In the genomic region with DNA sequence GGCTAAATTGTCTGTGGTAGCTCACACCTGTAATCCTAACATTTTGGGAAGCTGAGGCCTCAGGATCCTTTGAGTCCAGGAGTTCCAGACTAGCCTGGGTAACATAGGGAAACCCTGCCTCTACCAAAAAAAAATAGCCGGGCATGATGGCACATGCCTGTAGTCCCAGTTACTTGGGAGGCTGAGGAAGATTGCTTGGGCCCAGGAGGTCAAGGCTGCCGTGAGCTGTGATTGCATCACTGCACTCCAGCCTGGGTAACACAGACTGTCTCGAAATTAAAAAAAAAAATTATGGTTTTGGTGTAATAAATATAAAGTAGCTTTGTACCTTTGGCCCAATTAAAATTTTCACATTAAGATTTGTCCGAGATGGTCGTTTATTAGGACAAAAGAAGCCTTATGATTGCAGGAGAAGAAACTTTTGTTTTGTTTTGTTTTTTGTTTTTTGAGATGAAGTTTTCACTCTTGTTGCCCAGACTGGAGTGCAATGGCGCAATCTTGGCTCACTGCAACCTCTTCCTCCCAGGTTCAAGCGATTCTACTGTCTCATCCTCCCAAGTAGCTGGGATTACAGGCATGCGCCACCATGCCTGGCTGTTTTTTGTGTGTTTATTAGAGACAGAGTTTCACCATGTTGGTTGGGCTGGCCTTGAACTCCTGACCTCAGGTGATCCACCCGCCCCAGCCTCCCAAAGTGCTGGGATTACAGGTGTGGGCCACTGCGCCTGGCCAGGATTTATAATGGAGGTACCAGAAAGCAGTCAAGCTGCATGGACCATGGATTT, we compare ENCODE assay signal across 1 cellular context.
TF ChIP-seq lines count a peak whose summit lies in the region.

No MANE protein-coding gene starts in this region.

TF ChIP-seq in HepG2, 621 proteins besides CTCF, POLR2A, EP300 and RAD21 (continued from another document):
- no peak for TF ChIP-seq TFDP1 (CRISPR knock-in tag; IDR thresholded peaks at IDR 0.05; ENCODE audit: borderline replicate concordance)
- TF ChIP-seq ZNF747 (CRISPR knock-in tag; IDR thresholded peaks at IDR 0.05; ENCODE audit: borderline replicate concordance), result no peak
- TF ChIP-seq ZNF564 (CRISPR knock-in tag; IDR thresholded peaks at IDR 0.05), result no peak
- TF ChIP-seq, protein P1, sequence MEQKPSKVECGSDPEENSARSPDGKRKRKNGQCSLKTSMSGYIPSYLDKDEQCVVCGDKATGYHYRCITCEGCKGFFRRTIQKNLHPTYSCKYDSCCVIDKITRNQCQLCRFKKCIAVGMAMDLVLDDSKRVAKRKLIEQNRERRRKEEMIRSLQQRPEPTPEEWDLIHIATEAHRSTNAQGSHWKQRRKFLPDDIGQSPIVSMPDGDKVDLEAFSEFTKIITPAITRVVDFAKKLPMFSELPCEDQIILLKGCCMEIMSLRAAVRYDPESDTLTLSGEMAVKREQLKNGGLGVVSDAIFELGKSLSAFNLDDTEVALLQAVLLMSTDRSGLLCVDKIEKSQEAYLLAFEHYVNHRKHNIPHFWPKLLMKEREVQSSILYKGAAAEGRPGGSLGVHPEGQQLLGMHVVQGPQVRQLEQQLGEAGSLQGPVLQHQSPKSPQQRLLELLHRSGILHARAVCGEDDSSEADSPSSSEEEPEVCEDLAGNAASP (CRISPR knock-in tag; IDR thresholded peaks at IDR 0.05; ENCODE audit: borderline replicate concordance), result no peak
- TF ChIP-seq, protein P2, sequence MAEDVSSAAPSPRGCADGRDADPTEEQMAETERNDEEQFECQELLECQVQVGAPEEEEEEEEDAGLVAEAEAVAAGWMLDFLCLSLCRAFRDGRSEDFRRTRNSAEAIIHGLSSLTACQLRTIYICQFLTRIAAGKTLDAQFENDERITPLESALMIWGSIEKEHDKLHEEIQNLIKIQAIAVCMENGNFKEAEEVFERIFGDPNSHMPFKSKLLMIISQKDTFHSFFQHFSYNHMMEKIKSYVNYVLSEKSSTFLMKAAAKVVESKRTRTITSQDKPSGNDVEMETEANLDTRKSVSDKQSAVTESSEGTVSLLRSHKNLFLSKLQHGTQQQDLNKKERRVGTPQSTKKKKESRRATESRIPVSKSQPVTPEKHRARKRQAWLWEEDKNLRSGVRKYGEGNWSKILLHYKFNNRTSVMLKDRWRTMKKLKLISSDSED (CRISPR knock-in tag; IDR thresholded peaks at IDR 0.05), result no peak
- TF ChIP-seq ZNF3 (CRISPR knock-in tag; IDR thresholded peaks at IDR 0.05), result no peak
- TF ChIP-seq, protein P3, sequence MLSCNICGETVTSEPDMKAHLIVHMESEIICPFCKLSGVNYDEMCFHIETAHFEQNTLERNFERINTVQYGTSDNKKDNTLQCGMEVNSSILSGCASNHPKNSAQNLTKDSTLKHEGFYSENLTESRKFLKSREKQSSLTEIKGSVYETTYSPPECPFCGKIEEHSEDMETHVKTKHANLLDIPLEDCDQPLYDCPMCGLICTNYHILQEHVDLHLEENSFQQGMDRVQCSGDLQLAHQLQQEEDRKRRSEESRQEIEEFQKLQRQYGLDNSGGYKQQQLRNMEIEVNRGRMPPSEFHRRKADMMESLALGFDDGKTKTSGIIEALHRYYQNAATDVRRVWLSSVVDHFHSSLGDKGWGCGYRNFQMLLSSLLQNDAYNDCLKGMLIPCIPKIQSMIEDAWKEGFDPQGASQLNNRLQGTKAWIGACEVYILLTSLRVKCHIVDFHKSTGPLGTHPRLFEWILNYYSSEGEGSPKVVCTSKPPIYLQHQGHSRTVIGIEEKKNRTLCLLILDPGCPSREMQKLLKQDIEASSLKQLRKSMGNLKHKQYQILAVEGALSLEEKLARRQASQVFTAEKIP (CRISPR knock-in tag; IDR thresholded peaks at IDR 0.05; ENCODE audit: borderline replicate concordance), result no peak
- TF ChIP-seq ARHGAP35 (CRISPR knock-in tag; IDR thresholded peaks at IDR 0.05; ENCODE audit: borderline replicate concordance), result no peak
- TF ChIP-seq NCOA2 (CRISPR knock-in tag; IDR thresholded peaks at IDR 0.05), result no peak
- TF ChIP-seq, protein P4, sequence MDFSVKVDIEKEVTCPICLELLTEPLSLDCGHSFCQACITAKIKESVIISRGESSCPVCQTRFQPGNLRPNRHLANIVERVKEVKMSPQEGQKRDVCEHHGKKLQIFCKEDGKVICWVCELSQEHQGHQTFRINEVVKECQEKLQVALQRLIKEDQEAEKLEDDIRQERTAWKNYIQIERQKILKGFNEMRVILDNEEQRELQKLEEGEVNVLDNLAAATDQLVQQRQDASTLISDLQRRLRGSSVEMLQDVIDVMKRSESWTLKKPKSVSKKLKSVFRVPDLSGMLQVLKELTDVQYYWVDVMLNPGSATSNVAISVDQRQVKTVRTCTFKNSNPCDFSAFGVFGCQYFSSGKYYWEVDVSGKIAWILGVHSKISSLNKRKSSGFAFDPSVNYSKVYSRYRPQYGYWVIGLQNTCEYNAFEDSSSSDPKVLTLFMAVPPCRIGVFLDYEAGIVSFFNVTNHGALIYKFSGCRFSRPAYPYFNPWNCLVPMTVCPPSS (IDR thresholded peaks at IDR 0.05), result no peak
- no peak for TF ChIP-seq ZNF563 (CRISPR knock-in tag; IDR thresholded peaks at IDR 0.05)
- no peak for TF ChIP-seq ZBTB3 (CRISPR knock-in tag; IDR thresholded peaks at IDR 0.05; ENCODE audit: borderline replicate concordance, low read depth)
- TF ChIP-seq HNF4G (IDR thresholded peaks at IDR 0.05; ENCODE audit: borderline replicate concordance, low read depth, low read length), result no peak
- TF ChIP-seq HNF4G (CRISPR knock-in tag; IDR thresholded peaks at IDR 0.05; ENCODE audit: borderline replicate concordance, low read depth), result no peak
- TF ChIP-seq, protein P5, sequence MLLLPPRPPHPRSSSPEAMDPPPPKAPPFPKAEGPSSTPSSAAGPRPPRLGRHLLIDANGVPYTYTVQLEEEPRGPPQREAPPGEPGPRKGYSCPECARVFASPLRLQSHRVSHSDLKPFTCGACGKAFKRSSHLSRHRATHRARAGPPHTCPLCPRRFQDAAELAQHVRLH (CRISPR knock-in tag; IDR thresholded peaks at IDR 0.05; ENCODE audit: borderline replicate concordance, low read depth), result peak; percentile 13; the same call in 1 of the 2 replicates
- no peak for TF ChIP-seq ZNF12 (CRISPR knock-in tag; IDR thresholded peaks at IDR 0.05)
- no peak for TF ChIP-seq RFXANK (CRISPR knock-in tag; IDR thresholded peaks at IDR 0.05)
- TF ChIP-seq, protein P6, sequence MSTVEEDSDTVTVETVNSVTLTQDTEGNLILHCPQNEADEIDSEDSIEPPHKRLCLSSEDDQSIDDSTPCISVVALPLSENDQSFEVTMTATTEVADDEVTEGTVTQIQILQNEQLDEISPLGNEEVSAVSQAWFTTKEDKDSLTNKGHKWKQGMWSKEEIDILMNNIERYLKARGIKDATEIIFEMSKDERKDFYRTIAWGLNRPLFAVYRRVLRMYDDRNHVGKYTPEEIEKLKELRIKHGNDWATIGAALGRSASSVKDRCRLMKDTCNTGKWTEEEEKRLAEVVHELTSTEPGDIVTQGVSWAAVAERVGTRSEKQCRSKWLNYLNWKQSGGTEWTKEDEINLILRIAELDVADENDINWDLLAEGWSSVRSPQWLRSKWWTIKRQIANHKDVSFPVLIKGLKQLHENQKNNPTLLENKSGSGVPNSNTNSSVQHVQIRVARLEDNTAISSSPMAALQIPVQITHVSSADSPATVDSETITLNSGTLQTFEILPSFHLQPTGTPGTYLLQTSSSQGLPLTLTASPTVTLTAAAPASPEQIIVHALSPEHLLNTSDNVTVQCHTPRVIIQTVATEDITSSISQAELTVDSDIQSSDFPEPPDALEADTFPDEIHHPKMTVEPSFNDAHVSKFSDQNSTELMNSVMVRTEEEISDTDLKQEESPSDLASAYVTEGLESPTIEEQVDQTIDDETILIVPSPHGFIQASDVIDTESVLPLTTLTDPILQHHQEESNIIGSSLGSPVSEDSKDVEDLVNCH (CRISPR knock-in tag; IDR thresholded peaks at IDR 0.05), result no peak
- no peak for TF ChIP-seq RNF2 (conservative IDR thresholded peaks at IDR 0.05; ENCODE audit: low read depth)
- no peak for TF ChIP-seq KLF9 (CRISPR knock-in tag; IDR thresholded peaks at IDR 0.05; ENCODE audit: low read depth)
- TF ChIP-seq ADNP (CRISPR knock-in tag; IDR thresholded peaks at IDR 0.05), result no peak
- TF ChIP-seq AHR (CRISPR knock-in tag; IDR thresholded peaks at IDR 0.05), result no peak
- no peak for TF ChIP-seq ZNF644 (CRISPR knock-in tag; IDR thresholded peaks at IDR 0.05; ENCODE audit: low read depth)
- no peak for TF ChIP-seq NAIF1 (CRISPR knock-in tag; IDR thresholded peaks at IDR 0.05; ENCODE audit: borderline replicate concordance)
- no peak for TF ChIP-seq NFE2L2 (IDR thresholded peaks at IDR 0.05; ENCODE audit: low read length)
- no peak for TF ChIP-seq GZF1 (CRISPR knock-in tag; IDR thresholded peaks at IDR 0.05)
- TF ChIP-seq FOXJ3 (CRISPR knock-in tag; IDR thresholded peaks at IDR 0.05; ENCODE audit: borderline replicate concordance), result no peak
- 0 out of 2 replicates have a peak, but pooled peaks have one; percentile 63 for TF ChIP-seq ZNF766 (CRISPR knock-in tag; IDR thresholded peaks at IDR 0.05; ENCODE audit: borderline replicate concordance)
- TF ChIP-seq PAWR (CRISPR knock-in tag; IDR thresholded peaks at IDR 0.05; ENCODE audit: borderline replicate concordance), result no peak
- no peak for TF ChIP-seq DNMT1 (CRISPR knock-in tag; IDR thresholded peaks at IDR 0.05)
- 0 out of 4 replicates have a peak, but pooled peaks have one; percentile 12 to 28 for TF ChIP-seq NR2F1 (CRISPR knock-in tag; IDR thresholded peaks at IDR 0.05)
- no peak for TF ChIP-seq ZNF891 (CRISPR knock-in tag; IDR thresholded peaks at IDR 0.05)
- TF ChIP-seq USF2 (IDR thresholded peaks at IDR 0.05; ENCODE audit: low read depth, low read length), result no peak
- no peak for TF ChIP-seq USF2 (CRISPR knock-in tag; IDR thresholded peaks at IDR 0.05; ENCODE audit: borderline replicate concordance)
- TF ChIP-seq FOXC1 (CRISPR knock-in tag; IDR thresholded peaks at IDR 0.05; ENCODE audit: borderline replicate concordance), result no peak
TF ChIP-seq in HepG2: peak in this region for 19.
